Comparison of ENCODE assay signal across 10 cellular contexts in genomic region chr4:188971125-188971524, GRCh38.
DNase-seq lines count a peak whose midpoint lies in the region; ATAC-seq and TF ChIP-seq lines count a peak whose summit lies in the region.
"Had no signal": no experiment of that assay in that cellular context is flagged by ENCODE, and none has a peak within 500 bp of the region (broad histone marks: within the 10 kb centered on the region; RNA-seq: fewer than 3 reads in every experiment).

No MANE protein-coding gene starts in this region.

- H3K27me3 ChIP-seq in DND-41 (ENCODE audit: insufficient read depth, low read length, poor library complexity): no peaks in the 10 kb centered on the region
- H3K27me3 ChIP-seq in mesendoderm (ENCODE audit: insufficient read depth, low read length, poor library complexity): no peaks in the 10 kb centered on the region

- no peak overlapping the region for H2AFZ ChIP-seq in DND-41 (ENCODE audit: low read depth, low read length)

- peak; percentile 10 for TF ChIP-seq CTCF in DND-41 (IDR thresholded peaks at IDR 0.05; ENCODE audit: borderline replicate concordance, extremely low read depth, low read length, poor library complexity, severe bottlenecking)

- H4K20me1 ChIP-seq in DND-41 (ENCODE audit: insufficient read depth, low read length): no peaks in the 10 kb centered on the region

- H4K5ac ChIP-seq in mesendoderm (ENCODE audit: low read length): no peak overlapping the region

- H3K79me2 ChIP-seq in DND-41 (ENCODE audit: insufficient read depth, low read length) (no peaks in the 10 kb centered on the region), mesendoderm (ENCODE audit: control insufficient read depth, insufficient read depth, low read length) (no peaks in the 10 kb centered on the region)

- no peak overlapping the region for H3K56ac ChIP-seq in mesendoderm (ENCODE audit: low read length)

- H3K4me1 ChIP-seq in DND-41 (ENCODE audit: insufficient read depth, low read length) (no peaks in the 10 kb centered on the region), mesendoderm (ENCODE audit: control insufficient read depth, low read depth, low read length) (peaks cover 2% of the 10 kb centered on the region)

- H2BK15ac ChIP-seq in mesendoderm (replicated peaks; ENCODE audit: low read depth): no peak overlapping the region

- H3K18ac ChIP-seq in mesendoderm (ENCODE audit: low read length): no peak overlapping the region

- no peaks in the 10 kb centered on the region for H3K9me3 ChIP-seq in DND-41 (ENCODE audit: insufficient read depth, low read length, severe bottlenecking)

- H3K4me3 ChIP-seq in DND-41 (ENCODE audit: low read depth in 1 of 2, low read length in 2 of 2) (no peak overlapping the region), mesendoderm (ENCODE audit: low read length) (no peak overlapping the region)
- H3K4me3 ChIP-seq: GM12878 had no signal

- H3K27ac ChIP-seq in DND-41 (ENCODE audit: low read length) (no peak overlapping the region), mesendoderm (ENCODE audit: low read depth, low read length) (no peak overlapping the region)

- H4K8ac ChIP-seq in mesendoderm (ENCODE audit: low read depth, low read length): no peak overlapping the region

- no peak overlapping the region for H3K4me2 ChIP-seq in DND-41 (ENCODE audit: insufficient read depth, low read length)
- no peak overlapping the region for H3K4me2 ChIP-seq in mesendoderm (ENCODE audit: low read length)

- H3K36me3 ChIP-seq in DND-41 (ENCODE audit: insufficient read depth, low read length): no peaks in the 10 kb centered on the region
- no peaks in the 10 kb centered on the region for H3K36me3 ChIP-seq in mesendoderm (ENCODE audit: control insufficient read depth, insufficient read depth, low read length)

- no peak overlapping the region for H2BK5ac ChIP-seq in mesendoderm (ENCODE audit: low read length)

- H3K9ac ChIP-seq in DND-41 (ENCODE audit: low read depth, low read length): no peak overlapping the region
- no peak overlapping the region for H3K9ac ChIP-seq in mesendoderm (ENCODE audit: low read length)

- no peak for DNase-seq in DND-41
- peak; percentile 35 for DNase-seq in M059J (ENCODE audit: low read depth)
- peak; percentile 30 for DNase-seq in astrocyte of the hippocampus (ENCODE audit: low read depth, low spot score)
- DNase-seq in mesendoderm: peak; percentile 10
- no peak for DNase-seq in activated CD4-positive, CD25-positive, alpha-beta regulatory T cell treated with anti-CD3 and anti-CD28 coated beads, Interleukin-2, amount 50 U/mL, for 72 hours
- no peak for DNase-seq in NCI-H446 treated with DMSO at 0.1 percent for 48 hours (lab: John Stamatoyannopoulos, UW)
- DNase-seq in anterior cingulate cortex (lab: John Stamatoyannopoulos, UW): no peak
- DNase-seq: NCI-H1694 treated with DMSO at 0.1 percent for 48 hours had no signal

- no peaks in the 10 kb centered on the region for H3K79me1 ChIP-seq in mesendoderm (ENCODE audit: low read length)

- no peak overlapping the region for H3K23ac ChIP-seq in mesendoderm (ENCODE audit: low read length)

- ATAC-seq in DND-41 (ENCODE audit: insufficient read depth, low read depth): no peak
- ATAC-seq in GM18505 (IDR thresholded peaks at IDR 0.05; ENCODE audit: unreplicated experiment): no peak
- ATAC-seq: GM12878 had no signal

- H2BK120ac ChIP-seq in mesendoderm (ENCODE audit: low read depth, low read length): no peak overlapping the region

- TF ChIP-seq POLR2A in GM18505 (IDR thresholded peaks at IDR 0.05; ENCODE audit: borderline replicate concordance, extremely low read depth, insufficient read depth, insufficient read length): no peak

- H3K4ac ChIP-seq in mesendoderm (ENCODE audit: low read depth, low read length): no peak overlapping the region

- H2AK5ac ChIP-seq in mesendoderm (ENCODE audit: low read length): no peak overlapping the region

- WGBS in mesendoderm (ENCODE audit: extremely low coverage, insufficient coverage, low lambda C conversion rate): no CpG with 5 or more reads among the region's 3 CpGs

Comparison
In these comparisons a context has a peak if more than half of its experiments do, and no peak if none do; other contexts are left out.
1. DNase-seq: peak in M059J (single experiment), astrocyte of the hippocampus (single experiment) and mesendoderm (single experiment); none in DND-41 (single experiment), activated CD4-positive, CD25-positive, alpha-beta regulatory T cell treated with anti-CD3 and anti-CD28 coated beads, Interleukin-2, amount 50 U/mL, for 72 hours (single experiment), NCI-H446 treated with DMSO at 0.1 percent for 48 hours (single experiment) and anterior cingulate cortex (0 of 58).